9 cellular contexts compared by ENCODE assay signal in genomic region chr9:131707677-131708612, GRCh38. TPM values are rescaled to one million over a fixed set of nuclear protein-coding genes. Genes with fewer than 3 reads are reported as not detected.
DNase-seq lines count a peak whose midpoint lies in the region; ATAC-seq and TF ChIP-seq lines count a peak whose summit lies in the region.
"Had no signal": no experiment of that assay in that cellular context is flagged by ENCODE, and none has a peak within 500 bp of the region (broad histone marks: within the 10 kb centered on the region; RNA-seq: fewer than 3 reads in every experiment).

No MANE protein-coding gene starts in this region.

- peak overlapping the region; percentile 48 for H3K27ac Mint-ChIP-seq in activated CD4-positive, alpha-beta T cell treated with anti-CD3 and anti-CD28 coated beads for 36 hours

- H3K4me3 ChIP-seq in PC-3 (ENCODE audit: low read length) (no peak overlapping the region), coronary artery (no peak overlapping the region), mucosa of stomach (ENCODE audit: low read length) (no peak overlapping the region)

- H3K4me1 ChIP-seq in PC-3 (ENCODE audit: insufficient read depth, low read length) (peaks cover 22% of the 10 kb centered on the region), mucosa of stomach (ENCODE audit: control insufficient read depth, insufficient read depth, low read length) (peaks cover 65% of the 10 kb centered on the region)

- no peaks in the 10 kb centered on the region for H3K27me3 ChIP-seq in PC-3 (ENCODE audit: low read length)
- no peaks in the 10 kb centered on the region for H3K27me3 ChIP-seq in mucosa of stomach (ENCODE audit: control insufficient read depth, insufficient read depth, low read length)

- H3K9ac ChIP-seq in PC-3 (ENCODE audit: low read length) (no peak overlapping the region), mucosa of stomach (ENCODE audit: low read length) (peak overlapping the region; percentile 18)

- peak overlapping the region; percentile 31; the same call in 1 of the 2 replicates for H2AFZ ChIP-seq in PC-3 (ENCODE audit: low read length)

- no peaks in the 10 kb centered on the region for H3K9me3 Mint-ChIP-seq in activated CD4-positive, alpha-beta T cell treated with anti-CD3 and anti-CD28 coated beads for 36 hours (ENCODE audit: low read depth)

- TF ChIP-seq CTCF in PC-3 (conservative IDR thresholded peaks at IDR 0.05; ENCODE audit: low read depth, low read length) (no peak), coronary artery (IDR thresholded peaks at IDR 0.05) (no peak)

- H3K27ac ChIP-seq in PC-3 (ENCODE audit: low read length) (peak overlapping the region; percentile 70), coronary artery (peak overlapping the region; percentile 47 to 57)

- ATAC-seq in activated CD4-positive, alpha-beta T cell treated with anti-CD3 and anti-CD28 coated beads for 36 hours = peak; percentile 18
- ATAC-seq in PC-3 = peak; percentile 80
- ATAC-seq in HG03039 (IDR thresholded peaks at IDR 0.05; ENCODE audit: unreplicated experiment) = no peak
- no peak for ATAC-seq in GM18498 (IDR thresholded peaks at IDR 0.05; ENCODE audit: unreplicated experiment)
- ATAC-seq in GM19455 (IDR thresholded peaks at IDR 0.05; ENCODE audit: unreplicated experiment) = no peak

- CTCF ChIA-PET in activated CD4-positive, alpha-beta T cell treated with anti-CD3 and anti-CD28 coated beads for 36 hours (lab: Charles Lee) = interaction anchor here (0.6 to 2.2 kb wide), 3 partner anchors 30 to 46 kb away, joined by 3 to 11 read pairs (median 4); no protein-coding TSS in a partner anchor
- CTCF ChIA-PET in PC-3 (lab: Charles Lee) = no interaction called here

- H3K79me2 ChIP-seq in PC-3 (ENCODE audit: low read length) = peaks cover 47% of the 10 kb centered on the region

- no TSS peak for BruUV-seq in PC-3 (replicated peaks; lab: Mats Ljungman, UMichigan)

- no peaks in the 10 kb centered on the region for H3K9me2 ChIP-seq in PC-3 (replicated peaks; ENCODE audit: low read length)

- no peak for DNase-seq in activated CD4-positive, alpha-beta T cell treated with anti-CD3 and anti-CD28 coated beads for 36 hours
- DNase-seq in activated CD4-positive, alpha-beta T cell treated with anti-CD3 and anti-CD28 coated beads, Interleukin-2, amount 50 U/mL, for 1 hour = no peak
- peak; percentile 46 for DNase-seq in PC-3
- DNase-seq in coronary artery (ENCODE audit: low spot score) = no peak
- DNase-seq: DND-41 had no signal

- POLR2A ChIA-PET in activated CD4-positive, alpha-beta T cell treated with anti-CD3 and anti-CD28 coated beads for 36 hours (lab: Charles Lee) = interaction anchor here (1.4 kb wide), 1 partner anchor 66 kb away, joined by 5 read pairs; no protein-coding TSS in a partner anchor
- POLR2A ChIA-PET in PC-3 (lab: Charles Lee; ENCODE audit: unreplicated experiment) = no interaction called here

- H3K36me3 Mint-ChIP-seq in activated CD4-positive, alpha-beta T cell treated with anti-CD3 and anti-CD28 coated beads for 36 hours (ENCODE audit: low read depth) = peaks cover 20% of the 10 kb centered on the region

- H3K4me2 ChIP-seq in PC-3 (ENCODE audit: low read length) = peak overlapping the region; percentile 55

- H4K20me1 ChIP-seq in PC-3 (ENCODE audit: low read length) = no peaks in the 10 kb centered on the region

- H3K36me3 ChIP-seq in PC-3 (ENCODE audit: low read depth, low read length) (no peaks in the 10 kb centered on the region), mucosa of stomach (ENCODE audit: control insufficient read depth, insufficient read depth, low read length) (no peaks in the 10 kb centered on the region)

- intact Hi-C loops in activated CD4-positive, alpha-beta T cell treated with anti-CD3 and anti-CD28 coated beads for 36 hours (cut with DNase I, micrococcal nuclease) = no loop called here
- intact Hi-C loops in PC-3 (cut with micrococcal nuclease) = no loop called here

- H3F3A ChIP-seq in PC-3 (ENCODE audit: low read length, unreplicated experiment) = no peaks in the 10 kb centered on the region

- H3K9me3 ChIP-seq in PC-3 (ENCODE audit: low read length) (no peaks in the 10 kb centered on the region), mucosa of stomach (ENCODE audit: control insufficient read depth, low read length) (no peaks in the 10 kb centered on the region)

- peak overlapping the region; percentile 16 for H3K4me3 Mint-ChIP-seq in activated CD4-positive, alpha-beta T cell treated with anti-CD3 and anti-CD28 coated beads for 36 hours

- H3K4me1 Mint-ChIP-seq in activated CD4-positive, alpha-beta T cell treated with anti-CD3 and anti-CD28 coated beads for 36 hours = peaks cover 93% of the 10 kb centered on the region

- no peaks in the 10 kb centered on the region for H3K27me3 Mint-ChIP-seq in activated CD4-positive, alpha-beta T cell treated with anti-CD3 and anti-CD28 coated beads for 36 hours

RNA-seq across cellular contexts. Expression of gene RAPGEF1, which starts 31.9 kb away (rescaled TPM):
- total RNA-seq in activated CD4-positive, alpha-beta T cell treated with anti-CD3 and anti-CD28 coated beads for 36 hours = 100 to 1,000 TPM in 1 of 2 experiments, 10 to 100 TPM in 1; 86.7 to 108 TPM
- total RNA-seq in PC-3 (2014; rRNA removed) = 25.2 and 38.0 TPM in 2 replicates

Comparison
In these comparisons a context has a peak if more than half of its experiments do, and no peak if none do; other contexts are left out.
1. ATAC-seq: peak in activated CD4-positive, alpha-beta T cell treated with anti-CD3 and anti-CD28 coated beads for 36 hours (single experiment) and PC-3 (single experiment); none in HG03039 (single experiment), GM18498 (single experiment) and GM19455 (single experiment).